10 cellular contexts compared by ENCODE assay signal in genomic region chr10:46539596-46540411, GRCh38. TPM values are rescaled to one million over a fixed set of nuclear protein-coding genes. Genes with fewer than 3 reads are reported as not detected.
DNase-seq lines count a peak whose midpoint lies in the region; ATAC-seq and TF ChIP-seq lines count a peak whose summit lies in the region.
"Had no signal": no experiment of that assay in that cellular context is flagged by ENCODE, and none has a peak within 500 bp of the region (broad histone marks: within the 10 kb centered on the region; RNA-seq: fewer than 3 reads in every experiment).

No MANE protein-coding gene starts in this region.

- ATAC-seq in left cardiac atrium (peak in 1 of 2 donors; percentile 19), Right ventricle myocardium superior (ENCODE audit: poor library complexity) (no peak), mucosa of descending colon (peak; percentile 60), upper lobe of left lung (ENCODE audit: low FRiP score in 2 of 2) (peak; percentile 27 to 41), GM21825 (IDR thresholded peaks at IDR 0.05; ENCODE audit: unreplicated experiment) (no peak), GM18868 (IDR thresholded peaks at IDR 0.05; ENCODE audit: unreplicated experiment) (no peak)

- DNase-seq in left cardiac atrium (peak; percentile 11), Right ventricle myocardium superior (no peak), colonic mucosa (no peak), mucosa of descending colon (peak in 2 of 3 donors; percentile 37 to 44), upper lobe of left lung (peak in 1 of 2 donors; percentile 46), NCI-H2196 (lab: John Stamatoyannopoulos, UW; ENCODE audit: unreplicated experiment) (no peak)
- DNase-seq: Karpas-422, T-helper 9 cell had no signal

- H3K36me3 ChIP-seq in colonic mucosa = no peaks in the 10 kb centered on the region
- H3K36me3 ChIP-seq in mucosa of descending colon (ENCODE audit: low read depth) = no peaks in the 10 kb centered on the region
- H3K36me3 ChIP-seq in upper lobe of left lung = no peaks in the 10 kb centered on the region

- no peak for TF ChIP-seq EP300 in upper lobe of left lung (IDR thresholded peaks at IDR 0.05)

- H3K27ac ChIP-seq in colonic mucosa (peak overlapping the region; percentile 43), upper lobe of left lung (peak overlapping the region; percentile 54 to 75 (median 68))

- H3K4me1 ChIP-seq in colonic mucosa = peaks cover 20% of the 10 kb centered on the region
- peaks cover 29% of the 10 kb centered on the region for H3K4me1 ChIP-seq in mucosa of descending colon (ENCODE audit: low read depth)
- H3K4me1 ChIP-seq in upper lobe of left lung = peaks cover 9 to 33% (median 17%) of the 10 kb centered on the region in 4 donors

- no peak overlapping the region for H3K4me3 ChIP-seq in colonic mucosa
- no peak overlapping the region for H3K4me3 ChIP-seq in mucosa of descending colon
- H3K4me3 ChIP-seq in upper lobe of left lung = peak overlapping the region in 1 of 4 donors; percentile 3

- H3K9ac ChIP-seq in colonic mucosa (ENCODE audit: low read depth in 2 of 2, low read length in 2 of 2) = peak overlapping the region in 1 of 2 donors; percentile 7

- TF ChIP-seq CTCF in colonic mucosa (IDR thresholded peaks at IDR 0.05) (no peak), mucosa of descending colon (IDR thresholded peaks at IDR 0.05) (no peak), upper lobe of left lung (IDR thresholded peaks at IDR 0.05) (no peak)

- intact Hi-C loops in left cardiac atrium (cut with DNase I) = no loop called here
- intact Hi-C loops in Right ventricle myocardium superior (cut with DNase I) = no loop called here
- intact Hi-C loops in colonic mucosa (cut with DNase I) = no loop called here
- intact Hi-C loops in mucosa of descending colon (cut with DNase I, micrococcal nuclease) = no loop called here

- no peak for TF ChIP-seq POLR2A in upper lobe of left lung (IDR thresholded peaks at IDR 0.05)

- 54% methylated on average over 14 of the region's 14 CpGs for WGBS in upper lobe of left lung, 2 donors

- H3K27me3 ChIP-seq in colonic mucosa (no peaks in the 10 kb centered on the region), upper lobe of left lung (no peaks in the 10 kb centered on the region)

- H3K9me3 ChIP-seq in colonic mucosa = no peaks in the 10 kb centered on the region
- no peaks in the 10 kb centered on the region for H3K9me3 ChIP-seq in mucosa of descending colon
- H3K9me3 ChIP-seq in upper lobe of left lung = no peaks in the 10 kb centered on the region

RNA-seq across cellular contexts. Expression of gene GPRIN2, which starts 16.7 kb away (rescaled TPM):
- total RNA-seq in left cardiac atrium (not detected), Right ventricle myocardium superior (not detected), colonic mucosa (10 to 100 TPM; 32.3 to 34.4 TPM), mucosa of descending colon (10 to 100 TPM; 17.2 to 58.7 (median 40.7) TPM), upper lobe of left lung (10 to 100 TPM; 39.8 to 91.0 (median 63.2) TPM)

RNA-seq across cellular contexts. Expression of gene SYT15, which starts 39.1 kb away (rescaled TPM):
- total RNA-seq in left cardiac atrium (1 to 10 TPM; 4.6 to 4.9 TPM), Right ventricle myocardium superior (2.7 TPM), colonic mucosa (1 to 10 TPM in 1 of 2 donors, under 1 TPM in 1; 0.62 to 1.2 TPM), mucosa of descending colon (1 to 10 TPM; 1.4 to 3.2 (median 2.3) TPM), upper lobe of left lung (10 to 100 TPM; 11.6 to 52.4 (median 25.4) TPM)

Comparison
In these comparisons a context has a peak if more than half of its experiments do, and no peak if none do; other contexts are left out.
1. DNase-seq: peak in left cardiac atrium (single experiment) and mucosa of descending colon (2 of 3); none in Right ventricle myocardium superior (single experiment), colonic mucosa (single experiment) and NCI-H2196 (single experiment).
2. ATAC-seq: peak in mucosa of descending colon (single experiment) and upper lobe of left lung (2 of 2); none in Right ventricle myocardium superior (single experiment), GM21825 (single experiment) and GM18868 (single experiment).
3. RNA of gene GPRIN2, which starts 16.7 kb away (total RNA-seq): 39.8 to 91.0 TPM in upper lobe of left lung, 17.2 to 58.7 TPM in mucosa of descending colon and 32.3 to 34.4 TPM in colonic mucosa; not detected in left cardiac atrium and not detected in Right ventricle myocardium superior (single experiment); every median in the first group is over 10 times any median in the second.